In the genomic region with DNA sequence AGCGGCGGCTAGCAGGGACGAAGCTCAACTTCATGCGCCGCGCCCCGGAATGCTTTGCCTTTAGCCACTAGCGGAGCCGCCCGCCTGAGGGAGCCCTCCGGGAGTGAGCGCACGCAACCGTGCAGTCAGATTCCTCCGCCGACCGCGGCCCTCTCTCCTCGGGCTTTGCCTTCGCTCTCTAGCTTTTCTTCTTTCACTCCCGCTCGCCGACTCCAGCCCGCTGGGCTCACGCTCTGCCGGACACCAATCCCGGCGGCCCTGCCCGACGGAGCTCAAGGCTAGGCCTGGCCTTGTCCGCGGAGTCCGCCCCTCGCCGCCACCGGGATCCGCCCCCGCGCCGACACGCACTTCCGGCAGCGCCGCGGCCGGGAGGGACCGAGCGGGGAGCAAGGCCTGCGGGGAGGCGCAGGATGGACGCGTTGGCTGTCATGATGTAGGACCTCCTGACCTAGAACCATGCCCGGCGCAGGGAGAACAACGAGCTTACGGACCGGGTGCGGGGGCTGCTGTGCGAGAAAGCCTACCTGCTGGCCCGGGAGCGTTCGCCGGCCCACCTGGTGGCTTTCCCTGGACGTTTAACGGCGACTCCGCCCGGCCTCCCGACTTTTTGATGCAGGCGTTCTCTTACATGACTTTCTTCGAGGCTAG, we compare ENCODE assay signal across 8 cellular contexts. TPM values are rescaled to one million over a fixed set of nuclear protein-coding genes. Genes with fewer than 3 reads are reported as not detected.
A peak's percentile ranks its signal among the peaks of the same experiment; 100 is the strongest.
DNase-seq lines count a peak whose midpoint lies in the region; ATAC-seq and TF ChIP-seq lines count a peak whose summit lies in the region.

No MANE protein-coding gene starts in this region.

- TF ChIP-seq POLR2A in GM18951 (IDR thresholded peaks at IDR 0.05; ENCODE audit: extremely low read depth, insufficient read depth, insufficient read length) = peak; percentile 90
- TF ChIP-seq POLR2A in lower leg skin (IDR thresholded peaks at IDR 0.05) = peak in 1 of 2 donors; percentile 37

- ATAC-seq in HG03196 (IDR thresholded peaks at IDR 0.05; ENCODE audit: unreplicated experiment) = peak; percentile 96

- H3K4me3 ChIP-seq in BE2C (ENCODE audit: low read depth, low read length) (peak overlapping the region; percentile 70), lower leg skin (ENCODE audit: low read depth, poor library complexity, severe bottlenecking) (peak overlapping the region; percentile 75)

- no peaks in the 10 kb centered on the region for H3K27me3 ChIP-seq in BE2C

- DNase-seq in BE2C (peak; percentile 78), NCI-H510A (lab: John Stamatoyannopoulos, UW) (peak; percentile 88), dermis microvascular lymphatic vessel endothelial cell (ENCODE audit: low read depth in 2 of 2) (peak; percentile 75 to 91), lower leg skin (ENCODE audit: low spot score in 2 of 2) (peak; percentile 77 to 97)
- peak; percentile 84 to 87 for DNase-seq in activated CD4-positive, alpha-beta T cell treated with anti-CD3 and anti-CD28 coated beads, Interleukin-2, amount 50 U/mL, for 48 hours
- peak; percentile 87 for DNase-seq in stimulated activated CD4-positive, alpha-beta T cell treated with anti-CD3 and anti-CD28 coated beads, Interleukin-4, amount 100 ng/mL, for 24 hours

- intact Hi-C loops in lower leg skin (cut with DNase I; ENCODE audit: low total_unique reads) = no loop called here

- no peak for TF ChIP-seq CTCF in BE2C (IDR thresholded peaks at IDR 0.05; ENCODE audit: low read depth, low read length)
- TF ChIP-seq CTCF in lower leg skin (IDR thresholded peaks at IDR 0.05) = no peak

- 1% methylated on average over 53 to 65 of the region's 71 CpGs for WGBS in lower leg skin, 2 donors

- in situ Hi-C loops in GM18951 (cut with MboI; ENCODE audit: low sequenced_read_pairs, unreplicated experiment) = loop anchor here (10.0 kb wide), 1 partner anchor 57 kb away; a partner anchor contains a TSS

- no peaks in the 10 kb centered on the region for H3K9me3 ChIP-seq in BE2C

- H3K36me3 ChIP-seq in BE2C = no peaks in the 10 kb centered on the region

- H3K4me1 ChIP-seq in BE2C = no peaks in the 10 kb centered on the region

RNA-seq across cellular contexts. Expression of a gene that starts 40.8 kb away (rescaled TPM):
- not detected for polyA plus RNA-seq in BE2C (2012; ENCODE audit: insufficient read depth, insufficient read length, low read depth)
- total RNA-seq in dermis microvascular lymphatic vessel endothelial cell = not detected in 2 replicates
- total RNA-seq in lower leg skin = not detected

RNA-seq across cellular contexts. Expression of a gene that starts 57.7 kb away (rescaled TPM):
- 4.8 TPM for polyA plus RNA-seq in BE2C (2012; ENCODE audit: insufficient read depth, insufficient read length, low read depth)
- total RNA-seq in dermis microvascular lymphatic vessel endothelial cell (10.0 and 11.5 TPM in 2 replicates), lower leg skin (10 to 100 TPM; 12.3 to 14.0 (median 13.4) TPM)

Comparison
In these comparisons a context has a peak if more than half of its experiments do, and no peak if none do; other contexts are left out.
1. Peak in every context shown above with its lines: DNase-seq, ATAC-seq and H3K4me3 ChIP-seq.